In genomic region chr13:63540042-63540441, GRCh38 we compare ENCODE assay signal across 17 cellular contexts.
DNase-seq lines count a peak whose midpoint lies in the region; FAIRE-seq and TF ChIP-seq lines count a peak whose summit lies in the region.
"Had no signal": no experiment of that assay in that cellular context is flagged by ENCODE, and none has a peak within 500 bp of the region (broad histone marks: within the 10 kb centered on the region; RNA-seq: fewer than 3 reads in every experiment).

No MANE protein-coding gene starts in this region.

- intact Hi-C loops in A673 (cut with micrococcal nuclease; ENCODE audit: unreplicated experiment) = no loop called here

- no peak overlapping the region for H3K27ac ChIP-seq in A673 (ENCODE audit: low read depth, low read length, poor library complexity, severe bottlenecking)
- H3K27ac ChIP-seq: BLaER1 had no signal

- FAIRE-seq in G401.6 (lab: Jason Lieb, UNC) = peak; percentile 50
- FAIRE-seq: GM12892, H54 had no signal

- peaks cover 5% of the 10 kb centered on the region for H3K4me1 ChIP-seq in A673 (ENCODE audit: insufficient read depth, low read length, poor library complexity, severe bottlenecking)
- H3K4me1 ChIP-seq: BLaER1, HAP-1 had no signal

- peak; percentile 88 for DNase-seq in NCI-H524 treated with DMSO at 0.1 percent for 48 hours (lab: John Stamatoyannopoulos, UW)
- DNase-seq in NCI-H82 treated with DMSO at 0.1 percent for 48 hours (lab: John Stamatoyannopoulos, UW; ENCODE audit: unreplicated experiment) = peak; percentile 95
- no peak for DNase-seq in C1 segment of cervical spinal cord (lab: John Stamatoyannopoulos, UW)
- no peak for DNase-seq in LoVo (ENCODE audit: low spot score)
- DNase-seq in dedifferentiated amniotic fluid mesenchymal stem cell (ENCODE audit: extremely low spot score) = no peak
- no peak for DNase-seq in A673 (ENCODE audit: low spot score)
- DNase-seq: CD4-positive, alpha-beta T cell; CD8-positive, alpha-beta memory T cell; DMS 273 treated with DMSO at 0.1 percent for 48 hours; DMS79; EL; GOT3 had no signal

- H3K4me3 ChIP-seq in A673 (ENCODE audit: low read depth, low read length, poor library complexity, severe bottlenecking) = no peak overlapping the region
- H3K4me3 ChIP-seq: BLaER1, HAP-1 had no signal

- H3K36me3 ChIP-seq in A673 (ENCODE audit: insufficient read depth, low read length, poor library complexity, severe bottlenecking) = no peaks in the 10 kb centered on the region
- H3K36me3 ChIP-seq: BLaER1, HAP-1 had no signal

- no TSS peak for BruUV-seq in A673 (replicated peaks; lab: Mats Ljungman, UMichigan)

- CTCF ChIA-PET in A673 (lab: Charles Lee) = no interaction called here

- no peak for TF ChIP-seq CTCF in A673 (conservative IDR thresholded peaks at IDR 0.05; ENCODE audit: low read depth, low read length)

- H3K9me3 ChIP-seq in A673 (ENCODE audit: low read depth, low read length, poor library complexity, severe bottlenecking) = no peaks in the 10 kb centered on the region
- H3K9me3 ChIP-seq: BLaER1, HAP-1 had no signal

- no peaks in the 10 kb centered on the region for H3K27me3 ChIP-seq in A673 (replicated peaks; ENCODE audit: insufficient read depth, low read depth, low read length, poor library complexity)
- H3K27me3 ChIP-seq: BLaER1 had no signal

- POLR2A ChIA-PET in A673 (lab: Charles Lee; ENCODE audit: low non-redundant PET) = no interaction called here

Comparison
In these comparisons a context has a peak if more than half of its experiments do, and no peak if none do; other contexts are left out.
1. DNase-seq: peak in NCI-H524 treated with DMSO at 0.1 percent for 48 hours (single experiment) and NCI-H82 treated with DMSO at 0.1 percent for 48 hours (single experiment); none in C1 segment of cervical spinal cord (0 of 14), LoVo (single experiment), dedifferentiated amniotic fluid mesenchymal stem cell (single experiment) and A673 (single experiment).